Comparison of ENCODE assay signal across 12 cellular contexts in the genomic region with DNA sequence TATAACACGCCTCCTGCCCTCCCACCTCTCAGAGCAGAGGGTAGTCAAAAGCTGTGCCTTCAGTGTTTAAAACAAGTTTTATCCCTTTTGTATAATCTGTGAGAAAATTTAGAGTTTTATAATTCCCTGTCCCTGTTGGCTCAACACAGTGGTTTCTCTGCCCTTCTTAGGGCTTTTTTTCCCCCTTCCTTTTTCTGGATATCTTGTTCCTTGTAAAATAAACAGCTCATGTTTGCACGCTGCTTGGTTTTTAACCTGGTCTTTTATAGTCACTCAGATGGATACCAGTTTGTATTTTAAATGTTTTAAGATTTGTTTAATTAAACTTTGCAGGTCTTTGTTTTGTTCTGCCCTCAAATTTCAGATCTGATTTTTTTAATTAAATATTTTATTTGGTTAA. TPM values are rescaled to one million over a fixed set of nuclear protein-coding genes. Genes with fewer than 3 reads are reported as not detected.
DNase-seq lines count a peak whose midpoint lies in the region; ATAC-seq and TF ChIP-seq lines count a peak whose summit lies in the region.
"Had no signal": no experiment of that assay in that cellular context is flagged by ENCODE, and none has a peak within 500 bp of the region (broad histone marks: within the 10 kb centered on the region; RNA-seq: fewer than 3 reads in every experiment).

No MANE protein-coding gene starts in this region.

- H3K4me1 ChIP-seq in colonic mucosa: no peaks in the 10 kb centered on the region
- peaks cover 45% of the 10 kb centered on the region for H3K4me1 ChIP-seq in mucosa of stomach (ENCODE audit: control insufficient read depth, insufficient read depth, low read length)
- H3K4me1 ChIP-seq in upper lobe of left lung: peaks cover 28 to 53% (median 42%) of the 10 kb centered on the region in 4 donors

- H3K9ac ChIP-seq in colonic mucosa (ENCODE audit: low read depth in 2 of 2, low read length in 2 of 2) (no peak overlapping the region), mucosa of stomach (ENCODE audit: low read length) (peak overlapping the region; percentile 77)
- H3K9ac ChIP-seq: KMS-11 had no signal

- no peak for TF ChIP-seq EP300 in upper lobe of left lung (IDR thresholded peaks at IDR 0.05)

- no peak for TF ChIP-seq POLR2A in upper lobe of left lung (IDR thresholded peaks at IDR 0.05)

- H3K4me3 ChIP-seq in LNCaP clone FGC (ENCODE audit: low read depth, low read length) (no peak overlapping the region), colonic mucosa (no peak overlapping the region), mucosa of stomach (ENCODE audit: low read length) (no peak overlapping the region), upper lobe of left lung (no peak overlapping the region)

- TF ChIP-seq CTCF in LNCaP clone FGC (IDR thresholded peaks at IDR 0.05; ENCODE audit: control insufficient read depth, extremely low read depth, insufficient read depth) (no peak), colonic mucosa (IDR thresholded peaks at IDR 0.05) (no peak), upper lobe of left lung (IDR thresholded peaks at IDR 0.05) (no peak), GM13977 (IDR thresholded peaks at IDR 0.05; ENCODE audit: extremely low read depth, insufficient read depth, missing control alignments) (no peak)

- ATAC-seq in upper lobe of left lung (ENCODE audit: low FRiP score in 2 of 2) (no peak), GM21360 (IDR thresholded peaks at IDR 0.05; ENCODE audit: unreplicated experiment) (no peak)

- DNase-seq in LNCaP clone FGC (ENCODE audit: low read depth) (peak; percentile 53), colonic mucosa (no peak), upper lobe of left lung (no peak), GM13977 (ENCODE audit: low spot score) (no peak)
- DNase-seq in activated effector memory CD4-positive, alpha-beta T cell treated with anti-CD3 and anti-CD28 coated beads, Interleukin-2, amount 50 U/mL, for 16 hours: no peak
- DNase-seq: CD8-positive, alpha-beta memory T cell; H7; NCI-H2029; SIG-M5 had no signal

- WGBS in upper lobe of left lung, 2 donors: 59 to 76% methylated on average over 2 of the region's 2 CpGs

- in situ Hi-C loops in GM13977 (cut with MboI; ENCODE audit: low pct_unique_long_range_greater_than_20kb, low sequenced_read_pairs, unreplicated experiment): no loop called here

- H3K27ac ChIP-seq in colonic mucosa: peak overlapping the region; percentile 84
- peak overlapping the region; percentile 64 to 84 (median 77) for H3K27ac ChIP-seq in upper lobe of left lung
- H3K27ac ChIP-seq: KMS-11 had no signal

- no peaks in the 10 kb centered on the region for H3K36me3 ChIP-seq in colonic mucosa
- H3K36me3 ChIP-seq in mucosa of stomach (ENCODE audit: control insufficient read depth, insufficient read depth, low read length): no peaks in the 10 kb centered on the region
- H3K36me3 ChIP-seq in upper lobe of left lung: no peaks in the 10 kb centered on the region

- H3K9me3 ChIP-seq in colonic mucosa: no peaks in the 10 kb centered on the region
- no peaks in the 10 kb centered on the region for H3K9me3 ChIP-seq in mucosa of stomach (ENCODE audit: control insufficient read depth, low read length)
- no peaks in the 10 kb centered on the region for H3K9me3 ChIP-seq in upper lobe of left lung

- H3K27me3 ChIP-seq in colonic mucosa (no peaks in the 10 kb centered on the region), mucosa of stomach (ENCODE audit: control insufficient read depth, insufficient read depth, low read length) (no peaks in the 10 kb centered on the region), upper lobe of left lung (no peaks in the 10 kb centered on the region)

- intact Hi-C loops in colonic mucosa (cut with DNase I): no loop called here

RNA-seq across cellular contexts. Expression of a gene that starts 26.7 kb away (rescaled TPM):
- total RNA-seq in colonic mucosa (100 to 1,000 TPM; 115 to 176 TPM), upper lobe of left lung (100 to 1,000 TPM in 3 of 6 donors, 10 to 100 TPM in 3; 66.4 to 277 (median 109) TPM)

RNA-seq across cellular contexts. Expression of a gene that starts 40.7 kb away (rescaled TPM):
- total RNA-seq in colonic mucosa (10 to 100 TPM; 16.0 to 20.2 TPM), upper lobe of left lung (10 to 100 TPM; 28.4 to 56.6 (median 33.4) TPM)
